Comparison of ENCODE assay signal across 12 cellular contexts in the genomic region with DNA sequence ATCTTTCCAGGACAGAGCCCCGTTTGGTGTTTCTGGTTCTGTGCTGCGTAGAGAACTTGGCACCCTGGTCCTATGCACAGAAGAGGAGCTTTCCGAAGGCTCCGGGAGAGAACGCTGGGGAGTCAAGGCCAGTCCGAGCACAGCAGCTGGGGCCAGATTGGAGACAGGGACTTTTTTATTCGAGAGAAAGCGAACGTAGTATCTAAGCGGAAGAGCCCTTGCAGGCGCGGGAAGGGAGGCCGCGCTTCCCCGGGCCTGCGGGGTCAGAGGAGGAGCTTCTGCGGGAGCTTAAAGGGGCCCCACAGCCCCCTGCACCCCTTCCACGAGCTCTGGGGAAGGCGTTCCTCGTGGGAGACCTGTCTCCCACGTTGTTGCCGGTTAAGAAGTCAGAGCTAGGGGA. TPM values are rescaled to one million over a fixed set of nuclear protein-coding genes. Genes with fewer than 3 reads are reported as not detected.
DNase-seq lines count a peak whose midpoint lies in the region; ATAC-seq, FAIRE-seq and TF ChIP-seq lines count a peak whose summit lies in the region.
"Had no signal": no experiment of that assay in that cellular context is flagged by ENCODE, and none has a peak within 500 bp of the region (broad histone marks: within the 10 kb centered on the region; RNA-seq: fewer than 3 reads in every experiment).

No MANE protein-coding gene starts in this region.

- peak overlapping the region; percentile 62 for H3K4me3 Mint-ChIP-seq in activated CD8-positive, alpha-beta T cell treated with anti-CD3 and anti-CD28 coated beads for 36 hours

- ATAC-seq in activated CD8-positive, alpha-beta T cell treated with anti-CD3 and anti-CD28 coated beads for 36 hours: no peak
- ATAC-seq in pancreas (peak; percentile 15 to 21 (median 20)), HG02970 (IDR thresholded peaks at IDR 0.05; ENCODE audit: low FRiP score, unreplicated experiment) (no peak)

- H3K4me3 ChIP-seq in H7 (ENCODE audit: insufficient read depth, low read depth, low read length): peak overlapping the region; percentile 67; the same call in 1 of the 2 replicates
- H3K4me3 ChIP-seq in right atrium auricular region: peak overlapping the region in 1 of 2 donors; percentile 65
- H3K4me3 ChIP-seq in pancreas: peak overlapping the region in 2 of 4 donors; percentile 56 to 60
- H3K4me3 ChIP-seq in esophagus squamous epithelium: peak overlapping the region in 1 of 4 donors; percentile 56

- H3K27ac Mint-ChIP-seq in activated CD8-positive, alpha-beta T cell treated with anti-CD3 and anti-CD28 coated beads for 36 hours: no peak overlapping the region

- H3K36me3 Mint-ChIP-seq in activated CD8-positive, alpha-beta T cell treated with anti-CD3 and anti-CD28 coated beads for 36 hours (ENCODE audit: low read depth): peaks cover 3% of the 10 kb centered on the region

- H3K27me3 ChIP-seq in H7 (ENCODE audit: control insufficient read depth, insufficient read depth, low read length) (peaks cover 13% of the 10 kb centered on the region), right atrium auricular region (no peaks in the 10 kb centered on the region), pancreas (no peaks in the 10 kb centered on the region), esophagus squamous epithelium (peaks cover 0 to 21% (median 0%) of the 10 kb centered on the region in 4 donors)
- H3K27me3 ChIP-seq: vagina had no signal

- H3K9me3 Mint-ChIP-seq in activated CD8-positive, alpha-beta T cell treated with anti-CD3 and anti-CD28 coated beads for 36 hours: peaks cover 9% of the 10 kb centered on the region

- TF ChIP-seq POLR2A in esophagus squamous epithelium (IDR thresholded peaks at IDR 0.05): no peak

- DNase-seq in H7 (peak; percentile 69), right atrium auricular region (ENCODE audit: low spot score) (peak; percentile 55), pancreas (no peak), SKM-1 (lab: John Stamatoyannopoulos, UW; ENCODE audit: unreplicated experiment) (no peak), esophagus squamous epithelium (lab: John Stamatoyannopoulos, UW) (no peak), NCI-H1105 treated with DMSO at 0.1 percent for 48 hours (lab: John Stamatoyannopoulos, UW) (no peak)
- no peak for DNase-seq in activated CD8-positive, alpha-beta T cell treated with anti-CD3 and anti-CD28 coated beads for 36 hours
- DNase-seq: aorta; MV-4-11; NK-92 treated with Interleukin-12 subunit alpha and Interleukin-12 subunit beta, amount 100 ng/mL, for 24 hours had no signal

- no peak for FAIRE-seq in pancreas (lab: Jason Lieb, UNC)

- POLR2A ChIA-PET in activated CD8-positive, alpha-beta T cell treated with anti-CD3 and anti-CD28 coated beads for 36 hours (lab: Charles Lee): no interaction called here

- WGBS in pancreas, 2 donors: 36% methylated on average over 22 of the region's 22 CpGs
- 65 to 72% methylated on average over 3 to 18 of the region's 22 CpGs for WGBS in esophagus squamous epithelium, 2 donors

- peaks cover 36% of the 10 kb centered on the region for H3K27me3 Mint-ChIP-seq in activated CD8-positive, alpha-beta T cell treated with anti-CD3 and anti-CD28 coated beads for 36 hours

- peak overlapping the region; percentile 39 to 48 for H3K27ac ChIP-seq in right atrium auricular region
- H3K27ac ChIP-seq in pancreas: no peak overlapping the region
- no peak overlapping the region for H3K27ac ChIP-seq in esophagus squamous epithelium

- peaks cover 3% of the 10 kb centered on the region for H3K4me1 Mint-ChIP-seq in activated CD8-positive, alpha-beta T cell treated with anti-CD3 and anti-CD28 coated beads for 36 hours (ENCODE audit: low read depth)

- H3K9me3 ChIP-seq in right atrium auricular region: peaks cover 0 to 9% of the 10 kb centered on the region in 2 donors
- no peaks in the 10 kb centered on the region for H3K9me3 ChIP-seq in pancreas
- H3K9me3 ChIP-seq in esophagus squamous epithelium: peaks cover 0 to 7% (median 5%) of the 10 kb centered on the region in 3 donors
- H3K9me3 ChIP-seq: vagina had no signal

- CTCF ChIA-PET in activated CD8-positive, alpha-beta T cell treated with anti-CD3 and anti-CD28 coated beads for 36 hours (lab: Charles Lee): interaction anchor here (1.1 to 4.1 kb wide), 12 partner anchors 11 to 256 kb away, joined by 3 to 48 read pairs (median 12); a partner anchor contains a TSS

- H3K36me3 ChIP-seq in H7 (replicated peaks; ENCODE audit: control insufficient read depth, insufficient read depth, low read length) (no peaks in the 10 kb centered on the region), right atrium auricular region (no peaks in the 10 kb centered on the region), pancreas (no peaks in the 10 kb centered on the region), esophagus squamous epithelium (no peaks in the 10 kb centered on the region)
- H3K36me3 ChIP-seq: vagina had no signal

- H3K4me1 ChIP-seq in right atrium auricular region (no peaks in the 10 kb centered on the region), pancreas (no peaks in the 10 kb centered on the region), esophagus squamous epithelium (peaks cover 0 to 15% (median 0%) of the 10 kb centered on the region in 3 donors)
- H3K4me1 ChIP-seq: vagina had no signal

- TF ChIP-seq CTCF in activated CD8-positive, alpha-beta T cell treated with anti-CD3 and anti-CD28 coated beads for 36 hours (IDR thresholded peaks at IDR 0.05): no peak
- TF ChIP-seq CTCF in right atrium auricular region (IDR thresholded peaks at IDR 0.05) (no peak), pancreas (IDR thresholded peaks at IDR 0.05) (no peak), esophagus squamous epithelium (IDR thresholded peaks at IDR 0.05) (no peak)

- intact Hi-C loops in activated CD8-positive, alpha-beta T cell treated with anti-CD3 and anti-CD28 coated beads for 36 hours (cut with micrococcal nuclease): loop anchor here (10.0 kb wide), 1 partner anchor 138 kb away; no protein-coding TSS in a partner anchor
- intact Hi-C loops in pancreas (cut with DNase I) (no loop called here), esophagus squamous epithelium (cut with DNase I) (loop anchor here (10.0 kb wide), 1 partner anchor 148 kb away; no protein-coding TSS in a partner anchor)

RNA-seq across cellular contexts. Expression of a gene that starts 48.6 kb away (rescaled TPM):
- total RNA-seq in H7 (2014; rRNA removed; shearing (Covaris generic)): 20.8 and 31.6 TPM in 2 replicates
- 10 to 100 TPM; 67.0 to 71.2 TPM for total RNA-seq in activated CD8-positive, alpha-beta T cell treated with anti-CD3 and anti-CD28 coated beads for 36 hours
- 10 to 100 TPM; 27.8 to 36.9 TPM for total RNA-seq in right atrium auricular region
- total RNA-seq in pancreas: 10 to 100 TPM; 13.4 to 37.7 (median 20.3) TPM
- 10 to 100 TPM; 23.3 to 30.0 TPM for polyA plus RNA-seq in pancreas
- 10 to 100 TPM; 11.5 to 57.2 (median 36.5) TPM for total RNA-seq in esophagus squamous epithelium

Comparison
In these comparisons a context has a peak if more than half of its experiments do, and no peak if none do; other contexts are left out.
1. DNase-seq: peak in H7 (single experiment) and right atrium auricular region (single experiment); none in activated CD8-positive, alpha-beta T cell treated with anti-CD3 and anti-CD28 coated beads for 36 hours (single experiment), pancreas (0 of 6), SKM-1 (single experiment), esophagus squamous epithelium (single experiment) and NCI-H1105 treated with DMSO at 0.1 percent for 48 hours (single experiment).
2. ATAC-seq: peak in pancreas (4 of 4); none in activated CD8-positive, alpha-beta T cell treated with anti-CD3 and anti-CD28 coated beads for 36 hours (single experiment) and HG02970 (single experiment).
3. H3K27ac ChIP-seq: peak in right atrium auricular region (2 of 2); none in pancreas (0 of 4) and esophagus squamous epithelium (0 of 4).
4. intact Hi-C loops: an anchor here in activated CD8-positive, alpha-beta T cell treated with anti-CD3 and anti-CD28 coated beads for 36 hours (10.0 kb wide) and esophagus squamous epithelium (10.0 kb wide); none called in pancreas.